In genomic region chr7:121278120-121279021, GRCh38 we compare ENCODE assay signal across 1 cellular context.
TF ChIP-seq lines count a peak whose summit lies in the region.

No MANE protein-coding gene starts in this region.

TF ChIP-seq in GM12878, 131 proteins besides CTCF, POLR2A, EP300 and RAD21 (continued from another document):
- TF ChIP-seq RELB (IDR thresholded peaks at IDR 0.05; ENCODE audit: low read depth) (peak; percentile 90), GABPA (IDR thresholded peaks at IDR 0.05; ENCODE audit: low read depth) (peak; percentile 76), SP1 (IDR thresholded peaks at IDR 0.05; ENCODE audit: low read depth, low read length) (peak; percentile 71), SRF (IDR thresholded peaks at IDR 0.05; ENCODE audit: low read depth in 2 of 2, low read length in 2 of 2) (peak in 1 of 2 experiments; percentile 78; a peak in 2 of 4 replicates), FOXM1 (IDR thresholded peaks at IDR 0.05; ENCODE audit: low read depth, low read length) (peak; percentile 97), BMI1 (IDR thresholded peaks at IDR 0.05; ENCODE audit: borderline replicate concordance) (peak; percentile 90), CBX3 (IDR thresholded peaks at IDR 0.05; ENCODE audit: borderline replicate concordance, low read depth) (no peak), ATF7 (IDR thresholded peaks at IDR 0.05; ENCODE audit: low read depth) (peak; percentile 89), RCOR1 (conservative IDR thresholded peaks at IDR 0.05; ENCODE audit: low read depth, low read length) (peak; percentile 95), IKZF1 (conservative IDR thresholded peaks at IDR 0.05) (peak; percentile 78), MEF2A (IDR thresholded peaks at IDR 0.05; ENCODE audit: insufficient read depth, low read depth, low read length) (peak; percentile 95), TCF3 (IDR thresholded peaks at IDR 0.05; ENCODE audit: borderline replicate concordance, insufficient read depth, low read depth, low read length) (peak; percentile 63; the same call in 1 of the 2 replicates), SUPT20H (IDR thresholded peaks at IDR 0.05; ENCODE audit: borderline replicate concordance, control insufficient read depth, low read depth, low read length) (no peak), MEF2B (IDR thresholded peaks at IDR 0.05; ENCODE audit: partially characterized antibody, poor library complexity, severe bottlenecking) (peak; percentile 87), TBL1XR1 (IDR thresholded peaks at IDR 0.05; ENCODE audit: low read depth, low read length) (peak; percentile 97), ZNF687 (IDR thresholded peaks at IDR 0.05) (0 out of 2 replicates have a peak, but pooled peaks have one; percentile 25), BRCA1 (IDR thresholded peaks at IDR 0.05; ENCODE audit: low read depth, low read length) (no peak)
- TF ChIP-seq, protein P1, sequence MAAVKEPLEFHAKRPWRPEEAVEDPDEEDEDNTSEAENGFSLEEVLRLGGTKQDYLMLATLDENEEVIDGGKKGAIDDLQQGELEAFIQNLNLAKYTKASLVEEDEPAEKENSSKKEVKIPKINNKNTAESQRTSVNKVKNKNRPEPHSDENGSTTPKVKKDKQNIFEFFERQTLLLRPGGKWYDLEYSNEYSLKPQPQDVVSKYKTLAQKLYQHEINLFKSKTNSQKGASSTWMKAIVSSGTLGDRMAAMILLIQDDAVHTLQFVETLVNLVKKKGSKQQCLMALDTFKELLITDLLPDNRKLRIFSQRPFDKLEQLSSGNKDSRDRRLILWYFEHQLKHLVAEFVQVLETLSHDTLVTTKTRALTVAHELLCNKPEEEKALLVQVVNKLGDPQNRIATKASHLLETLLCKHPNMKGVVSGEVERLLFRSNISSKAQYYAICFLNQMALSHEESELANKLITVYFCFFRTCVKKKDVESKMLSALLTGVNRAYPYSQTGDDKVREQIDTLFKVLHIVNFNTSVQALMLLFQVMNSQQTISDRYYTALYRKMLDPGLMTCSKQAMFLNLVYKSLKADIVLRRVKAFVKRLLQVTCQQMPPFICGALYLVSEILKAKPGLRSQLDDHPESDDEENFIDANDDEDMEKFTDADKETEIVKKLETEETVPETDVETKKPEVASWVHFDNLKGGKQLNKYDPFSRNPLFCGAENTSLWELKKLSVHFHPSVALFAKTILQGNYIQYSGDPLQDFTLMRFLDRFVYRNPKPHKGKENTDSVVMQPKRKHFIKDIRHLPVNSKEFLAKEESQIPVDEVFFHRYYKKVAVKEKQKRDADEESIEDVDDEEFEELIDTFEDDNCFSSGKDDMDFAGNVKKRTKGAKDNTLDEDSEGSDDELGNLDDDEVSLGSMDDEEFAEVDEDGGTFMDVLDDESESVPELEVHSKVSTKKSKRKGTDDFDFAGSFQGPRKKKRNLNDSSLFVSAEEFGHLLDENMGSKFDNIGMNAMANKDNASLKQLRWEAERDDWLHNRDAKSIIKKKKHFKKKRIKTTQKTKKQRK (IDR thresholded peaks at IDR 0.05; ENCODE audit: low read depth, low read length) = no peak
